8 cellular contexts compared by ENCODE assay signal in genomic region chr10:110228066-110228465, GRCh38. TPM values are rescaled to one million over a fixed set of nuclear protein-coding genes. Genes with fewer than 3 reads are reported as not detected.
A peak's percentile ranks its signal among the peaks of the same experiment; 100 is the strongest.
DNase-seq lines count a peak whose midpoint lies in the region; ATAC-seq and TF ChIP-seq lines count a peak whose summit lies in the region.
"Had no signal": no experiment of that assay in that cellular context is flagged by ENCODE, and none has a peak within 500 bp of the region (broad histone marks: within the 10 kb centered on the region; RNA-seq: fewer than 3 reads in every experiment).

No MANE protein-coding gene starts in this region.

- H3K4me3 Mint-ChIP-seq in CD8-positive, alpha-beta memory T cell = peak overlapping the region; percentile 78 to 98 (median 95)
- H3K4me3 Mint-ChIP-seq in effector memory CD8-positive, alpha-beta T cell = peak overlapping the region; percentile 51 to 95
- peak overlapping the region; percentile 96 for H3K4me3 Mint-ChIP-seq in progenitor cell of endocrine pancreas (ENCODE audit: low read depth)

- ATAC-seq in effector memory CD8-positive, alpha-beta T cell (replicated peaks) = no peak

- H3K27me3 ChIP-seq in CD8-positive, alpha-beta memory T cell (ENCODE audit: insufficient read depth, low read length, poor library complexity, severe bottlenecking) = no peaks in the 10 kb centered on the region
- no peaks in the 10 kb centered on the region for H3K27me3 ChIP-seq in Karpas-422 (ENCODE audit: low read length)

- no peak for DNase-seq in CD8-positive, alpha-beta memory T cell
- DNase-seq in Karpas-422 = no peak
- no peak for DNase-seq in effector memory CD8-positive, alpha-beta T cell
- no peak for DNase-seq in progenitor cell of endocrine pancreas (ENCODE audit: low spot score, unreplicated experiment)
- DNase-seq in mesenteric fat pad (ENCODE audit: low spot score) = no peak
- DNase-seq in stimulated activated CD4-positive, alpha-beta T cell treated with anti-CD3 and anti-CD28 coated beads, Interleukin-2, amount 100 ng/mL, for 24 hours = no peak
- no peak for DNase-seq in SHP77 (lab: John Stamatoyannopoulos, UW)
- DNase-seq: stimulated activated CD4-positive, alpha-beta T cell treated with anti-CD3 and anti-CD28 coated beads, Interleukin-4, amount 100 ng/mL, for 1 hour had no signal

- no peak overlapping the region for H3K27ac ChIP-seq in CD8-positive, alpha-beta memory T cell (ENCODE audit: low read depth, low read length)
- H3K27ac ChIP-seq in Karpas-422 (ENCODE audit: low read length) = no peak overlapping the region

- H3K4me3 ChIP-seq in CD8-positive, alpha-beta memory T cell (ENCODE audit: low read length) = no peak overlapping the region
- no peak overlapping the region for H3K4me3 ChIP-seq in Karpas-422 (ENCODE audit: low read length)

- peaks cover 0 to 3% of the 10 kb centered on the region in 2 donors for H3K27me3 Mint-ChIP-seq in CD8-positive, alpha-beta memory T cell
- peaks cover 0 to 1% of the 10 kb centered on the region in 2 donors for H3K27me3 Mint-ChIP-seq in effector memory CD8-positive, alpha-beta T cell
- H3K27me3 Mint-ChIP-seq in progenitor cell of endocrine pancreas = no peaks in the 10 kb centered on the region

- peaks cover 18 to 40% (median 36%) of the 10 kb centered on the region in 3 donors for H3K4me1 Mint-ChIP-seq in CD8-positive, alpha-beta memory T cell
- peaks cover 12 to 15% of the 10 kb centered on the region in 2 donors for H3K4me1 Mint-ChIP-seq in effector memory CD8-positive, alpha-beta T cell (ENCODE audit: low read depth in 2 of 2)
- peaks cover 8% of the 10 kb centered on the region for H3K4me1 Mint-ChIP-seq in progenitor cell of endocrine pancreas (ENCODE audit: low read depth)

- no peaks in the 10 kb centered on the region for H3K9me3 ChIP-seq in CD8-positive, alpha-beta memory T cell (ENCODE audit: low read length)
- H3K9me3 ChIP-seq in Karpas-422 (ENCODE audit: low read length) = no peaks in the 10 kb centered on the region

- H3K4me1 ChIP-seq in CD8-positive, alpha-beta memory T cell (ENCODE audit: insufficient read depth, low read length) = peaks cover 14% of the 10 kb centered on the region
- H3K4me1 ChIP-seq in Karpas-422 (ENCODE audit: low read length) = peaks cover 11% of the 10 kb centered on the region

- no peaks in the 10 kb centered on the region for H3K79me2 ChIP-seq in Karpas-422 (ENCODE audit: low read length)

- H3K9me2 ChIP-seq in Karpas-422 (replicated peaks; ENCODE audit: insufficient read depth, low read length) = no peaks in the 10 kb centered on the region

- POLR2A ChIA-PET in CD8-positive, alpha-beta memory T cell (lab: Charles Lee) = interaction anchor here (1.0 kb wide), 1 partner anchor 16 kb away, joined by 3 read pairs; no protein-coding TSS in a partner anchor

- H3K36me3 ChIP-seq in CD8-positive, alpha-beta memory T cell (ENCODE audit: insufficient read depth, low read length) = no peaks in the 10 kb centered on the region
- H3K36me3 ChIP-seq in Karpas-422 (ENCODE audit: insufficient read depth, low read length) = no peaks in the 10 kb centered on the region

- H3K27ac Mint-ChIP-seq in CD8-positive, alpha-beta memory T cell = peak overlapping the region in 4 of 8 donors; percentile 70 to 94 (median 84)
- no peak overlapping the region for H3K27ac Mint-ChIP-seq in effector memory CD8-positive, alpha-beta T cell
- H3K27ac Mint-ChIP-seq in progenitor cell of endocrine pancreas = peak overlapping the region; percentile 80

- TF ChIP-seq CTCF in progenitor cell of endocrine pancreas (IDR thresholded peaks at IDR 0.05; ENCODE audit: unreplicated experiment) = no peak

- H3K36me3 Mint-ChIP-seq in CD8-positive, alpha-beta memory T cell = peaks cover 0 to 35% (median 9%) of the 10 kb centered on the region in 3 donors
- peaks cover 12% of the 10 kb centered on the region for H3K36me3 Mint-ChIP-seq in effector memory CD8-positive, alpha-beta T cell (ENCODE audit: insufficient read depth)
- peaks cover 12% of the 10 kb centered on the region for H3K36me3 Mint-ChIP-seq in progenitor cell of endocrine pancreas (ENCODE audit: insufficient read depth)

- no peaks in the 10 kb centered on the region for H4K20me1 ChIP-seq in Karpas-422 (ENCODE audit: insufficient read depth, low read depth, low read length)

- CTCF ChIA-PET in CD8-positive, alpha-beta memory T cell (lab: Charles Lee) = interaction anchor here (1.4 to 2.1 kb wide), 2 partner anchors 12 to 20 kb away, joined by 4 to 7 read pairs; partner anchors contain the start of gene MXI1

- peak overlapping the region; percentile 60 for H3K4me2 ChIP-seq in Karpas-422 (ENCODE audit: low read depth, low read length, poor library complexity, severe bottlenecking)

- H2AFZ ChIP-seq in Karpas-422 (ENCODE audit: low read length) = no peak overlapping the region

- no peaks in the 10 kb centered on the region for H3K9me3 Mint-ChIP-seq in CD8-positive, alpha-beta memory T cell
- no peaks in the 10 kb centered on the region for H3K9me3 Mint-ChIP-seq in effector memory CD8-positive, alpha-beta T cell
- H3K9me3 Mint-ChIP-seq in progenitor cell of endocrine pancreas (ENCODE audit: low read depth) = no peaks in the 10 kb centered on the region

- no peak overlapping the region for H3K9ac ChIP-seq in Karpas-422 (ENCODE audit: low read length)

RNA-seq across cellular contexts. Expression of gene MXI1, which starts 20.7 kb away (rescaled TPM):
- total RNA-seq in CD8-positive, alpha-beta memory T cell = 1 to 10 TPM; 8.6 to 9.2 TPM
- polyA plus RNA-seq in CD8-positive, alpha-beta memory T cell = 32.3 TPM
- total RNA-seq in Karpas-422 (2014; rRNA removed; shearing (Covaris generic); ENCODE audit: low replicate concordance) = 12.0 and 19.8 TPM in 2 replicates
- total RNA-seq in progenitor cell of endocrine pancreas (27.6 and 30.6 TPM in 2 replicates), mesenteric fat pad (23.7 TPM)
